8 cellular contexts compared by ENCODE assay signal in the genomic region with DNA sequence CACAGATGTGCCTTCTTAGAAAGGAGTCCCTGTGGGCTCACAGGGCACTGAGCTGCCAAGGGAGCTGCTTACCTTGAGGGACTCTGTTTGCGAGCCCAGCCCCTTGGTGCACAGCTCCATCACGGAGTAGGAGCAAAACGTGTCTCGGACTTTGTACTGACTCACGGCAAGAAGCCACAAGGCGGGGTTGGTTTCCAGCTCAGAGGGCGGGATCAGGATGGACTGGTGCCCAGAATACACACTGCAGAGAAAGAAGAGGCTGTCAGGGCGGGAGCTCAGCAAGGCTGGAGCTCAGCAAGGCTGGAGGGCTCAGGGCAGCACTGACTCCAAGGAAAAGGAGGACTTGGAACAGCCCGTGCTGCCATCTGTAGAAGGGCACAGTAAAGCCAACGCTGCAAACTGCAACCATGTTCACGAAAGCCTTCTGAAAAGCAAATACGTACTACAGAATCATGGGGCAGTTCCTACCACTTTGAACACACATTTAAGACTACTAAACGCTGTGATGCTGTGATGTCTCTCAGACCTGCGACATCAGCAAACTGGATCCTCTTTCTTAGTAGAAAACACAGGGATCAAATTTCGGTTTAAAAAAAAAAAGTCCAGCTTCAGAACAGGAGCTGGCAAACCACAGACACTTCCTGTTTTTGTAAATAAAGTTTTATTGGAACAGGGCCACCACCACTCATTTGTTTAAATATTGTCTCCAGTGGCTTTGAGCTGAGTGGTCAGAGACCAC.
DNase-seq lines count a peak whose midpoint lies in the region; ATAC-seq, FAIRE-seq and TF ChIP-seq lines count a peak whose summit lies in the region.

No MANE protein-coding gene starts in this region.

- H3K27me3 Mint-ChIP-seq in CD4-positive, alpha-beta memory T cell: no peaks in the 10 kb centered on the region
- H3K27me3 Mint-ChIP-seq in astrocyte (ENCODE audit: low read depth, unreplicated experiment): no peaks in the 10 kb centered on the region

- no peaks in the 10 kb centered on the region for H3K9me2 ChIP-seq in hepatocyte (replicated peaks; ENCODE audit: insufficient read depth)

- TF ChIP-seq POLR2A in Peyer's patch (IDR thresholded peaks at IDR 0.05): peak; percentile 40 to 46

- H3K79me2 ChIP-seq in astrocyte (ENCODE audit: insufficient read depth, low read length) (no peaks in the 10 kb centered on the region), hepatocyte (no peaks in the 10 kb centered on the region)

- intact Hi-C loops in CD4-positive, alpha-beta memory T cell (cut with micrococcal nuclease): loop anchor here (1.0 to 5.0 kb wide), 2 partner anchors 123 to 141 kb away; no protein-coding TSS in a partner anchor

- CTCF ChIA-PET in CD4-positive, alpha-beta memory T cell (lab: Charles Lee; ENCODE audit: partially characterized antibody): interaction anchor here (0.7 to 2.1 kb wide), 3 partner anchors 9 to 24 kb away, joined by 3 to 7 read pairs (median 5); no protein-coding TSS in a partner anchor

- H3K9me3 ChIP-seq in CD4-positive, alpha-beta memory T cell (ENCODE audit: control insufficient read depth in 1 of 2, low read length in 2 of 2): no peaks in the 10 kb centered on the region
- H3K9me3 ChIP-seq in Peyer's patch: no peaks in the 10 kb centered on the region
- no peaks in the 10 kb centered on the region for H3K9me3 ChIP-seq in astrocyte (ENCODE audit: insufficient read depth, low read depth, low read length)
- no peaks in the 10 kb centered on the region for H3K9me3 ChIP-seq in hepatocyte (ENCODE audit: low read depth)

- peak; percentile 83 for FAIRE-seq in HTR-8/SVneo (lab: Jason Lieb, UNC)
- FAIRE-seq in astrocyte (lab: Jason Lieb, UNC): peak; percentile 60

- peak overlapping the region; percentile 20 for H3K27ac ChIP-seq in CD4-positive, alpha-beta memory T cell (ENCODE audit: low read depth, low read length)
- peak overlapping the region; percentile 8 to 79 (median 38) for H3K27ac ChIP-seq in Peyer's patch
- peak overlapping the region; percentile 81 for H3K27ac ChIP-seq in astrocyte (ENCODE audit: low read depth, low read length)
- H3K27ac ChIP-seq in hepatocyte: peak overlapping the region; percentile 86
- peak overlapping the region; percentile 73 for H3K27ac ChIP-seq in rectal smooth muscle tissue (ENCODE audit: low read depth, low read length)

- no peak for ATAC-seq in GM19023 (IDR thresholded peaks at IDR 0.05; ENCODE audit: unreplicated experiment)

- peaks cover 40% of the 10 kb centered on the region for H3K4me1 ChIP-seq in CD4-positive, alpha-beta memory T cell (ENCODE audit: insufficient read depth, low read length)
- no peaks in the 10 kb centered on the region for H3K4me1 ChIP-seq in Peyer's patch
- peaks cover 15% of the 10 kb centered on the region for H3K4me1 ChIP-seq in astrocyte (ENCODE audit: insufficient read depth, low read length)
- H3K4me1 ChIP-seq in hepatocyte (ENCODE audit: insufficient read depth): peaks cover 9% of the 10 kb centered on the region
- H3K4me1 ChIP-seq in rectal smooth muscle tissue (ENCODE audit: control insufficient read depth, insufficient read depth, low read length): peaks cover 8% of the 10 kb centered on the region

- peak overlapping the region; percentile 63 to 82 (median 76) for H3K4me3 Mint-ChIP-seq in CD4-positive, alpha-beta memory T cell
- peak overlapping the region; percentile 54 for H3K4me3 Mint-ChIP-seq in astrocyte (ENCODE audit: unreplicated experiment)

- H3K27me3 ChIP-seq in CD4-positive, alpha-beta memory T cell (ENCODE audit: insufficient read depth, low read length): no peaks in the 10 kb centered on the region
- H3K27me3 ChIP-seq in Peyer's patch (no peaks in the 10 kb centered on the region), astrocyte (ENCODE audit: insufficient read depth, low read length) (no peaks in the 10 kb centered on the region), hepatocyte (no peaks in the 10 kb centered on the region), rectal smooth muscle tissue (ENCODE audit: control insufficient read depth, insufficient read depth, low read length) (no peaks in the 10 kb centered on the region)

- H4K20me1 ChIP-seq in astrocyte (ENCODE audit: insufficient read depth, low read length) (no peaks in the 10 kb centered on the region), hepatocyte (ENCODE audit: insufficient read depth, poor library complexity, severe bottlenecking) (no peaks in the 10 kb centered on the region)

- H3K36me3 Mint-ChIP-seq in CD4-positive, alpha-beta memory T cell: peaks cover 2 to 9% of the 10 kb centered on the region in 2 donors
- H3K36me3 Mint-ChIP-seq in astrocyte (ENCODE audit: low read depth, unreplicated experiment): peaks cover 17% of the 10 kb centered on the region

- peak overlapping the region; percentile 26 to 89 (median 81) for H3K27ac Mint-ChIP-seq in CD4-positive, alpha-beta memory T cell
- peak overlapping the region; percentile 96 for H3K27ac Mint-ChIP-seq in astrocyte (ENCODE audit: unreplicated experiment)

- WGBS in hepatocyte (ENCODE audit: low lambda C conversion rate, missing lambda C conversion rate): 45% methylated on average over 15 of the region's 15 CpGs

- peak overlapping the region; percentile 71 for H3K9ac ChIP-seq in astrocyte (ENCODE audit: low read length)
- H3K9ac ChIP-seq in rectal smooth muscle tissue (ENCODE audit: low read length): no peak overlapping the region

- peak in 3 of 6 experiments; percentile 42 to 46 (median 43) for TF ChIP-seq CTCF in Peyer's patch (IDR thresholded peaks at IDR 0.05)
- TF ChIP-seq CTCF in astrocyte (IDR thresholded peaks at IDR 0.05; ENCODE audit: insufficient read depth, low read depth, low read length): no peak
- peak; percentile 4 for TF ChIP-seq CTCF in hepatocyte (IDR thresholded peaks at IDR 0.05; ENCODE audit: poor library complexity)

- peak overlapping the region; percentile 42 for H2AFZ ChIP-seq in astrocyte (ENCODE audit: low read depth, low read length)
- no peak overlapping the region for H2AFZ ChIP-seq in hepatocyte

- POLR2A ChIA-PET in CD4-positive, alpha-beta memory T cell (lab: Charles Lee; ENCODE audit: partially characterized antibody): interaction anchor here (0.6 to 1.6 kb wide), 8 partner anchors 13 to 659 kb away, joined by 3 to 6 read pairs (median 3); a partner anchor contains a TSS

- H3K4me3 ChIP-seq in CD4-positive, alpha-beta memory T cell (ENCODE audit: low read length in 2 of 2): peak overlapping the region in 1 of 2 donors; percentile 38
- peak overlapping the region in 2 of 4 donors; percentile 16 to 40 for H3K4me3 ChIP-seq in Peyer's patch
- H3K4me3 ChIP-seq in astrocyte (ENCODE audit: insufficient read depth, low read depth, low read length): peak overlapping the region; percentile 48
- H3K4me3 ChIP-seq in hepatocyte: no peak overlapping the region
- peak overlapping the region; percentile 32 for H3K4me3 ChIP-seq in rectal smooth muscle tissue (ENCODE audit: low read length)

- H3K4me2 ChIP-seq in astrocyte (ENCODE audit: low read length) (peak overlapping the region; percentile 85), hepatocyte (peak overlapping the region; percentile 64)

- no peaks in the 10 kb centered on the region for H3K9me3 Mint-ChIP-seq in CD4-positive, alpha-beta memory T cell
- no peaks in the 10 kb centered on the region for H3K9me3 Mint-ChIP-seq in astrocyte (ENCODE audit: unreplicated experiment)

- DNase-seq in CD4-positive, alpha-beta memory T cell: peak in 4 of 5 donors; percentile 15 to 51 (median 28)
- DNase-seq in HTR-8/SVneo (ENCODE audit: insufficient read length, low spot score): peak; percentile 80
- DNase-seq in Peyer's patch: peak; percentile 43 to 93 (median 89)
- peak; percentile 93 for DNase-seq in astrocyte (ENCODE audit: low read depth)
- DNase-seq in hepatocyte (ENCODE audit: low spot score): peak; percentile 92
- no peak for DNase-seq in NK-92 treated with Interleukin-12 subunit alpha and Interleukin-12 subunit beta, amount 100 ng/mL, for 24 hours (lab: John Stamatoyannopoulos, UW)

- peaks cover 23 to 50% (median 42%) of the 10 kb centered on the region in 4 donors for H3K4me1 Mint-ChIP-seq in CD4-positive, alpha-beta memory T cell
- peaks cover 19% of the 10 kb centered on the region for H3K4me1 Mint-ChIP-seq in astrocyte (ENCODE audit: low read depth, unreplicated experiment)

- H3K36me3 ChIP-seq in CD4-positive, alpha-beta memory T cell (ENCODE audit: insufficient read depth, low read length): no peaks in the 10 kb centered on the region
- H3K36me3 ChIP-seq in Peyer's patch (peaks cover 0 to 23% (median 0%) of the 10 kb centered on the region in 3 donors), astrocyte (ENCODE audit: insufficient read depth, low read length) (peaks cover 4% of the 10 kb centered on the region), hepatocyte (replicated peaks; ENCODE audit: insufficient read depth, low read depth) (no peaks in the 10 kb centered on the region), rectal smooth muscle tissue (ENCODE audit: control insufficient read depth, insufficient read depth, low read length) (peaks cover 4% of the 10 kb centered on the region)

Comparison
In these comparisons a context has a peak if more than half of its experiments do, and no peak if none do; other contexts are left out.
1. H3K27ac ChIP-seq: peak in every context shown above with its lines; median percentile 86 in hepatocyte; 81 in astrocyte; 73 in rectal smooth muscle tissue; 38 in Peyer's patch; 20 in CD4-positive, alpha-beta memory T cell.